ENCODE assay signal across 18 cellular contexts in genomic region chr17:79937435-79937870, GRCh38.
DNase-seq lines count a peak whose midpoint lies in the region; ATAC-seq and TF ChIP-seq lines count a peak whose summit lies in the region.
"Had no signal": no experiment of that assay in that cellular context is flagged by ENCODE, and none has a peak within 500 bp of the region (broad histone marks: within the 10 kb centered on the region; RNA-seq: fewer than 3 reads in every experiment).

No MANE protein-coding gene starts in this region.

- H3K27ac ChIP-seq in CD4-positive, CD25-positive, alpha-beta regulatory T cell (ENCODE audit: insufficient read depth, low read length, poor library complexity, severe bottlenecking): no peak overlapping the region
- H3K27ac ChIP-seq in HEK293 (ENCODE audit: extremely low read depth, low read depth, low read length) (no peak overlapping the region), tibial artery (no peak overlapping the region), tibial nerve (no peak overlapping the region)
- H3K27ac ChIP-seq: esophagus muscularis mucosa, neutrophil, sigmoid colon, thoracic aorta had no signal

- intact Hi-C loops in tibial artery (cut with DNase I; ENCODE audit: low total_unique reads) (no loop called here), head of caudate nucleus (cut with DNase I) (no loop called here)

- CTCF ChIA-PET in HEK293 (lab: Yijun Ruan, JAX): interaction anchor here (1.1 to 1.3 kb wide), 2 partner anchors 9 to 33 kb away, joined by 4 to 6 read pairs; no protein-coding TSS in a partner anchor

- no peaks in the 10 kb centered on the region for H3K9me3 ChIP-seq in CD4-positive, CD25-positive, alpha-beta regulatory T cell (ENCODE audit: control insufficient read depth in 2 of 2, low read length in 2 of 2)
- no peaks in the 10 kb centered on the region for H3K9me3 ChIP-seq in HEK293 (ENCODE audit: control insufficient read depth, insufficient read depth, low read depth, low read length)
- H3K9me3 ChIP-seq in tibial artery: no peaks in the 10 kb centered on the region
- H3K9me3 ChIP-seq in tibial nerve: no peaks in the 10 kb centered on the region
- H3K9me3 ChIP-seq: BE2C, esophagus muscularis mucosa, neutrophil, sigmoid colon, thoracic aorta had no signal

- H3K27me3 ChIP-seq in CD4-positive, CD25-positive, alpha-beta regulatory T cell (ENCODE audit: control insufficient read depth, insufficient read depth, low read length): no peaks in the 10 kb centered on the region
- H3K27me3 ChIP-seq in tibial artery: peaks cover 0 to 46% of the 10 kb centered on the region in 2 donors
- H3K27me3 ChIP-seq in tibial nerve: no peaks in the 10 kb centered on the region
- H3K27me3 ChIP-seq: BE2C had no signal

- peaks cover 0 to 58% (median 18%) of the 10 kb centered on the region in 4 donors for H3K4me1 Mint-ChIP-seq in CD4-positive, CD25-positive, alpha-beta regulatory T cell
- no peaks in the 10 kb centered on the region for H3K4me1 Mint-ChIP-seq in activated T-helper 17 cell treated with anti-CD3 and anti-CD28 coated beads, Interleukin-2, amount 50 U/mL, for 72 hours
- H3K4me1 Mint-ChIP-seq in neural crest cell: peaks cover 22% of the 10 kb centered on the region

- WGBS in tibial nerve, 2 donors: 50 to 56% methylated on average over 7 to 10 of the region's 10 CpGs

- H3K36me3 Mint-ChIP-seq in CD4-positive, CD25-positive, alpha-beta regulatory T cell: no peaks in the 10 kb centered on the region
- H3K36me3 Mint-ChIP-seq in activated T-helper 17 cell treated with anti-CD3 and anti-CD28 coated beads, Interleukin-2, amount 50 U/mL, for 72 hours (ENCODE audit: low read depth): no peaks in the 10 kb centered on the region
- peaks cover 12% of the 10 kb centered on the region for H3K36me3 Mint-ChIP-seq in neural crest cell (ENCODE audit: low read depth)

- no peak for DNase-seq in CD4-positive, CD25-positive, alpha-beta regulatory T cell
- DNase-seq in neural crest cell (ENCODE audit: low read depth, low spot score): no peak
- no peak for DNase-seq in tibial artery
- DNase-seq in NCI-H2107 (lab: John Stamatoyannopoulos, UW): no peak
- no peak for DNase-seq in tibial nerve (ENCODE audit: low spot score in 2 of 2)
- no peak for DNase-seq in head of caudate nucleus
- DNase-seq: DMS79, mesenchymal stem cell, MV-4-11, NCI-H2029, sigmoid colon, SW 1271 had no signal

- POLR2A ChIA-PET in HEK293 (lab: Yijun Ruan, JAX): no interaction called here

- H3K4me1 ChIP-seq in CD4-positive, CD25-positive, alpha-beta regulatory T cell (ENCODE audit: control insufficient read depth, insufficient read depth, low read length, poor library complexity, severe bottlenecking): peaks cover 12% of the 10 kb centered on the region
- H3K4me1 ChIP-seq in HEK293 (ENCODE audit: control insufficient read depth, insufficient read depth, low read length): no peaks in the 10 kb centered on the region; the same call in 1 of the 2 replicates
- H3K4me1 ChIP-seq in tibial artery: peaks cover 0 to 13% (median 3%) of the 10 kb centered on the region in 4 donors
- H3K4me1 ChIP-seq in tibial nerve: peaks cover 0 to 58% (median 17%) of the 10 kb centered on the region in 4 donors

- no peak overlapping the region for H3K4me3 ChIP-seq in CD4-positive, CD25-positive, alpha-beta regulatory T cell (ENCODE audit: low read depth, low read length)
- no peak overlapping the region for H3K4me3 ChIP-seq in HEK293 (ENCODE audit: low read depth, low read length)
- no peak overlapping the region for H3K4me3 ChIP-seq in tibial artery
- H3K4me3 ChIP-seq in tibial nerve: no peak overlapping the region
- H3K4me3 ChIP-seq: esophagus muscularis mucosa, sigmoid colon, thoracic aorta had no signal

- H3K4me3 Mint-ChIP-seq in CD4-positive, CD25-positive, alpha-beta regulatory T cell: peak overlapping the region in 2 of 4 donors; percentile 75 to 83
- peak overlapping the region; percentile 51 for H3K4me3 Mint-ChIP-seq in activated T-helper 17 cell treated with anti-CD3 and anti-CD28 coated beads, Interleukin-2, amount 50 U/mL, for 72 hours
- H3K4me3 Mint-ChIP-seq in neural crest cell: peak overlapping the region; percentile 44

- no peak for TF ChIP-seq POLR2A in tibial nerve (IDR thresholded peaks at IDR 0.05)

- TF ChIP-seq EP300 in tibial nerve (IDR thresholded peaks at IDR 0.05): no peak

- peak overlapping the region in 2 of 3 donors; percentile 81 to 97 for H3K27ac Mint-ChIP-seq in CD4-positive, CD25-positive, alpha-beta regulatory T cell
- H3K27ac Mint-ChIP-seq in activated T-helper 17 cell treated with anti-CD3 and anti-CD28 coated beads, Interleukin-2, amount 50 U/mL, for 72 hours: no peak overlapping the region
- H3K27ac Mint-ChIP-seq in neural crest cell (ENCODE audit: unreplicated experiment): no peak overlapping the region

- ATAC-seq in CD4-positive, CD25-positive, alpha-beta regulatory T cell (ENCODE audit: low read depth in 2 of 2): peak in 1 of 2 donors; percentile 28
- ATAC-seq in activated T-helper 17 cell treated with anti-CD3 and anti-CD28 coated beads, Interleukin-2, amount 50 U/mL, for 72 hours (replicated peaks): peak; percentile 19

- TF ChIP-seq CTCF in HEK293 (tag by site-specific recombination; IDR thresholded peaks at IDR 0.05) (no peak), neural crest cell (conservative IDR thresholded peaks at IDR 0.05) (no peak), tibial artery (IDR thresholded peaks at IDR 0.05) (no peak), tibial nerve (IDR thresholded peaks at IDR 0.05) (no peak)

- H3K9me3 Mint-ChIP-seq in CD4-positive, CD25-positive, alpha-beta regulatory T cell: peaks cover 0 to 1% (median 0%) of the 10 kb centered on the region in 7 donors
- H3K9me3 Mint-ChIP-seq in activated T-helper 17 cell treated with anti-CD3 and anti-CD28 coated beads, Interleukin-2, amount 50 U/mL, for 72 hours: no peaks in the 10 kb centered on the region
- H3K9me3 Mint-ChIP-seq in neural crest cell: no peaks in the 10 kb centered on the region

- no peaks in the 10 kb centered on the region for H3K36me3 ChIP-seq in CD4-positive, CD25-positive, alpha-beta regulatory T cell (ENCODE audit: control insufficient read depth, insufficient read depth, low read length)
- H3K36me3 ChIP-seq in HEK293 (ENCODE audit: control insufficient read depth in 2 of 2, insufficient read depth in 1 of 2, low read length in 2 of 2) (peaks cover 0 to 25% of the 10 kb centered on the region in 2 experiments; a peak in 1 of 3 replicates), tibial artery (peaks cover 16 to 42% (median 35%) of the 10 kb centered on the region in 3 donors), tibial nerve (peaks cover 0 to 45% (median 0%) of the 10 kb centered on the region in 3 donors)
- H3K36me3 ChIP-seq: BE2C, neutrophil had no signal

- peaks cover 17% of the 10 kb centered on the region for H3K27me3 Mint-ChIP-seq in CD4-positive, CD25-positive, alpha-beta regulatory T cell
- peaks cover 15% of the 10 kb centered on the region for H3K27me3 Mint-ChIP-seq in activated T-helper 17 cell treated with anti-CD3 and anti-CD28 coated beads, Interleukin-2, amount 50 U/mL, for 72 hours
- peaks cover 15% of the 10 kb centered on the region for H3K27me3 Mint-ChIP-seq in neural crest cell (ENCODE audit: low read depth)

TF ChIP-seq in HEK293, 187 proteins besides CTCF, POLR2A, EP300 and RAD21:
- no peak for TF ChIP-seq ZNF473 (tag by site-specific recombination; IDR thresholded peaks at IDR 0.05)
- no peak for TF ChIP-seq ZNF280C (tag by site-specific recombination; IDR thresholded peaks at IDR 0.05)
- TF ChIP-seq ZFHX2 (tag by site-specific recombination; conservative IDR thresholded peaks at IDR 0.05): 0 out of 2 replicates have a peak, but pooled peaks have one; percentile 9
- no peak for TF ChIP-seq ZNF350 (tag by site-specific recombination; IDR thresholded peaks at IDR 0.05)

Comparison
In these comparisons a context has a peak if more than half of its experiments do, and no peak if none do; other contexts are left out.
1. H3K27ac Mint-ChIP-seq: peak in CD4-positive, CD25-positive, alpha-beta regulatory T cell (2 of 3); none in activated T-helper 17 cell treated with anti-CD3 and anti-CD28 coated beads, Interleukin-2, amount 50 U/mL, for 72 hours (single experiment) and neural crest cell (single experiment).